ENCODE assay signal across 1 cellular context in genomic region chr10:72098301-72099053, GRCh38.
TF ChIP-seq lines count a peak whose summit lies in the region.

No MANE protein-coding gene starts in this region.

TF ChIP-seq in HepG2, 621 proteins besides CTCF, POLR2A, EP300 and RAD21 (continued from another document and continues in another):
- TF ChIP-seq ZNF142 (CRISPR knock-in tag; IDR thresholded peaks at IDR 0.05), result no peak
- peak; percentile 95 for TF ChIP-seq TBL1XR1 (IDR thresholded peaks at IDR 0.05; ENCODE audit: borderline replicate concordance, low read length, partially characterized antibody)
- peak; percentile 94 for TF ChIP-seq HNF4A (CRISPR knock-in tag; IDR thresholded peaks at IDR 0.05)
- TF ChIP-seq TBP (CRISPR knock-in tag; IDR thresholded peaks at IDR 0.05), result no peak
- peak; percentile 38; the same call in 1 of the 2 replicates for TF ChIP-seq FOXK2 (IDR thresholded peaks at IDR 0.05)
- TF ChIP-seq DMTF1 (CRISPR knock-in tag; IDR thresholded peaks at IDR 0.05), result no peak
- no peak for TF ChIP-seq GZF1 (CRISPR knock-in tag; IDR thresholded peaks at IDR 0.05)
- TF ChIP-seq ZNF33A (CRISPR knock-in tag; IDR thresholded peaks at IDR 0.05; ENCODE audit: borderline replicate concordance), result no peak
- peak; percentile 40; the same call in 1 of the 2 replicates for TF ChIP-seq SIX4 (CRISPR knock-in tag; IDR thresholded peaks at IDR 0.05)
- no peak for TF ChIP-seq ATF7 (IDR thresholded peaks at IDR 0.05)
- TF ChIP-seq ATF7 (CRISPR knock-in tag; IDR thresholded peaks at IDR 0.05), result no peak
- TF ChIP-seq ZBTB2 (CRISPR knock-in tag; IDR thresholded peaks at IDR 0.05; ENCODE audit: low read depth), result no peak
- no peak for TF ChIP-seq PRDM15 (CRISPR knock-in tag; IDR thresholded peaks at IDR 0.05)
- no peak for TF ChIP-seq SMAD1 (CRISPR knock-in tag; IDR thresholded peaks at IDR 0.05; ENCODE audit: borderline replicate concordance, low read depth)
- TF ChIP-seq ZNF121 (CRISPR knock-in tag; IDR thresholded peaks at IDR 0.05), result no peak; the same call in 1 of the 2 replicates
- TF ChIP-seq PRPF4 (IDR thresholded peaks at IDR 0.05; ENCODE audit: low read depth, low read length, poor library complexity, severe bottlenecking), result no peak
- peak; percentile 69; the same call in 1 of the 2 replicates for TF ChIP-seq ZNF276 (CRISPR knock-in tag; IDR thresholded peaks at IDR 0.05; ENCODE audit: low read depth)
- TF ChIP-seq HMGXB4 (CRISPR knock-in tag; IDR thresholded peaks at IDR 0.05; ENCODE audit: borderline replicate concordance in 1 of 2, low read depth in 1 of 2), result 0 out of 4 replicates have a peak, but pooled peaks of 1 of the 2 experiments have one; percentile 10
- peak; percentile 61; the same call in 1 of the 2 replicates for TF ChIP-seq ZFP36L1 (CRISPR knock-in tag; IDR thresholded peaks at IDR 0.05)
- peak; percentile 84; the same call in 1 of the 2 replicates for TF ChIP-seq ZKSCAN8 (CRISPR knock-in tag; IDR thresholded peaks at IDR 0.05; ENCODE audit: borderline replicate concordance)
- peak; percentile 90 for TF ChIP-seq RERE (CRISPR knock-in tag; IDR thresholded peaks at IDR 0.05; ENCODE audit: low read depth)
- TF ChIP-seq KAT8 (CRISPR knock-in tag; IDR thresholded peaks at IDR 0.05), result peak; percentile 43; the same call in 1 of the 2 replicates
- peak; percentile 62; the same call in 1 of the 2 replicates for TF ChIP-seq ZNF652 (CRISPR knock-in tag; IDR thresholded peaks at IDR 0.05; ENCODE audit: borderline replicate concordance, low read depth)
- TF ChIP-seq MATR3 (CRISPR knock-in tag; IDR thresholded peaks at IDR 0.05), result no peak
- peak; percentile 86 for TF ChIP-seq ONECUT2 (CRISPR knock-in tag; IDR thresholded peaks at IDR 0.05)
